Comparison of ENCODE assay signal across 29 cellular contexts in genomic region chr6:362924-363249, GRCh38. TPM values are rescaled to one million over a fixed set of nuclear protein-coding genes. Genes with fewer than 3 reads are reported as not detected.
"Had no signal": no experiment of that assay in that cellular context is flagged by ENCODE, and none has a peak within 500 bp of the region (broad histone marks: within the 10 kb centered on the region; RNA-seq: fewer than 3 reads in every experiment).

No MANE protein-coding gene starts in this region.

- ATAC-seq: activated naive CD4-positive, alpha-beta T cell treated with anti-CD3 and anti-CD28 coated beads, Interleukin-2, amount 50 U/mL, for 72 hours; activated T-cell treated with anti-CD3 and anti-CD28 coated beads, Interleukin-2, amount 50 U/mL, for 72 hours; effector memory CD8-positive, alpha-beta T cell; foreskin keratinocyte; gastroesophageal sphincter had no signal

- H3K4me3 ChIP-seq: esophagus muscularis mucosa, gastroesophageal sphincter had no signal

- FAIRE-seq: astrocyte, bronchial epithelial cell, colon had no signal

- H3K27ac ChIP-seq: brain microvascular endothelial cell, esophagus muscularis mucosa, foreskin keratinocyte, gastroesophageal sphincter had no signal

- H3K4me1 ChIP-seq: esophagus muscularis mucosa, foreskin keratinocyte, gastroesophageal sphincter had no signal

- DNase-seq: activated CD4-positive, alpha-beta memory T cell treated with anti-CD3 and anti-CD28 coated beads, Interleukin-2, amount 10 ng/mL, durations not matched to agents 7 days and 5 days; activated CD4-positive, alpha-beta T cell treated with anti-CD3 and anti-CD28 coated beads for 1 hour; activated CD4-positive, alpha-beta T cell treated with anti-CD3 and anti-CD28 coated beads for 4 hours; activated CD4-positive, alpha-beta T cell treated with anti-CD3 and anti-CD28 coated beads, Interleukin-2, amount 10 ng/mL, durations not matched to agents 7 days and 5 days; activated CD4-positive, alpha-beta T cell treated with anti-CD3 and anti-CD28 coated beads, Interleukin-2, amount 50 U/mL, for 4 hours; activated CD4-positive, CD25-positive, alpha-beta regulatory T cell; activated CD8-positive, alpha-beta memory T cell treated with anti-CD3 and anti-CD28 coated beads, Interleukin-2, amount 50 U/mL, for 48 hours; activated gamma-delta T cell; activated naive CD4-positive, alpha-beta T cell; activated naive CD4-positive, alpha-beta T cell treated with anti-CD3 and anti-CD28 coated beads, Interleukin-2, amount 10 ng/mL, durations not matched to agents 7 days and 5 days; activated naive CD8-positive, alpha-beta T cell treated with anti-CD3 and anti-CD28 coated beads, Interleukin-2, amount 10 ng/mL, durations not matched to agents 7 days and 5 days; activated T-cell treated with anti-CD3 and anti-CD28 coated beads for 4 hours; activated T-cell treated with anti-CD3 and anti-CD28 coated beads, Interleukin-2, amount 50 U/mL, for 24 hours; activated T-cell treated with anti-CD3 and anti-CD28 coated beads, Interleukin-2, amount 50 U/mL, for 72 hours; brain microvascular endothelial cell; cortex of kidney; dermis blood vessel endothelial cell; effector CD4-positive, alpha-beta T cell; effector memory CD8-positive, alpha-beta T cell; erythroblast; foreskin keratinocyte; T-helper 2 cell had no signal

- H3K36me3 ChIP-seq: brain microvascular endothelial cell, esophagus muscularis mucosa, gastroesophageal sphincter had no signal

RNA-seq across cellular contexts. Expression of gene IRF4, which starts 28.7 kb away (rescaled TPM):
- total RNA-seq: bronchial epithelial cell, dermis blood vessel endothelial cell, foreskin keratinocyte, glomerular endothelial cell had no signal
- polyA plus RNA-seq: foreskin keratinocyte had no signal
